11 cellular contexts compared by ENCODE assay signal in the genomic region with DNA sequence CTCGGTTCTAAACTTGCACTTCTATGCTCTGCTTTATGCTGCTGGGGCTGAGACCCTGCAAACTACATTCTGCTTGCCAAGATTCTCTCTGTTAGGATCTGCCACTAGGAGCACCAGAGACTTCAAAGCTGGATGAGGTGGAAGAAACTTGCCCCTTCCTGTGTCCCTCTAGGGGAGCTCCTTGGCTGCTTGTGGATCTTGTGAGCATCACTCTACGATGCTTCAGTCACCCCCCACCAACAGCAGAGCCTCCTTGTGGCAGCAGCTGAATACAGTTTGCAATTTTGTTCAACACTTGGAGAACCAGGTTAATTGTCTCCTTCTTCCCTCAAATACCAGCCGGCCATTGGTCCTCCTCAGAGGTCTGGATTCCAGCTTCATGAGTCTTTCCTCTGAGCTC.
DNase-seq lines count a peak whose midpoint lies in the region; ATAC-seq, FAIRE-seq and TF ChIP-seq lines count a peak whose summit lies in the region.
"Had no signal": no experiment of that assay in that cellular context is flagged by ENCODE, and none has a peak within 500 bp of the region (broad histone marks: within the 10 kb centered on the region; RNA-seq: fewer than 3 reads in every experiment).

No MANE protein-coding gene starts in this region.

- H3K9me2 ChIP-seq in neural cell (ENCODE audit: insufficient read depth, low read length): no peaks in the 10 kb centered on the region

- TF ChIP-seq RAD21 in neural cell (conservative IDR thresholded peaks at IDR 0.05): no peak

- H3K9me3 ChIP-seq in mammary epithelial cell (replicated peaks; ENCODE audit: insufficient read depth, low read length): no peaks in the 10 kb centered on the region
- H3K9me3 ChIP-seq in neural cell (ENCODE audit: low read length): no peaks in the 10 kb centered on the region
- H3K9me3 ChIP-seq in colonic mucosa: no peaks in the 10 kb centered on the region

- in situ Hi-C loops in mammary epithelial cell (cut with MboI; ENCODE audit: low sequenced_read_pairs in 2 of 2): no loop called here

- H3K4me2 ChIP-seq in mammary epithelial cell (ENCODE audit: insufficient read depth, low read depth, low read length) (no peak overlapping the region), neural cell (ENCODE audit: low read length) (no peak overlapping the region)

- BruUV-seq in mammary epithelial cell (replicated peaks; lab: Mats Ljungman, UMichigan): no TSS peak

- no peaks in the 10 kb centered on the region for H3K4me1 ChIP-seq in mammary epithelial cell (ENCODE audit: insufficient read depth, low read length)
- H3K4me1 ChIP-seq in colonic mucosa: no peaks in the 10 kb centered on the region

- dilution Hi-C loops in mammary epithelial cell (cut with HindIII; ENCODE audit: low sequenced_read_pairs): no loop called here

- H2AFZ ChIP-seq in mammary epithelial cell (ENCODE audit: low read depth, low read length) (no peak overlapping the region), neural cell (ENCODE audit: low read depth, low read length) (no peak overlapping the region)

- H3K9ac ChIP-seq in mammary epithelial cell (ENCODE audit: insufficient read depth, low read length) (no peak overlapping the region), neural cell (ENCODE audit: low read length) (no peak overlapping the region), colonic mucosa (ENCODE audit: low read depth in 2 of 2, low read length in 2 of 2) (no peak overlapping the region)

- H3K27me3 ChIP-seq in mammary epithelial cell (ENCODE audit: insufficient read depth, low read length) (no peaks in the 10 kb centered on the region), neural cell (ENCODE audit: insufficient read depth, low read depth, low read length) (no peaks in the 10 kb centered on the region), colonic mucosa (no peaks in the 10 kb centered on the region)

- WGBS in mammary epithelial cell (ENCODE audit: low coverage, missing lambda C conversion rate): 100% methylated on average over 2 of the region's 3 CpGs

- TF ChIP-seq CTCF in NB4 (IDR thresholded peaks at IDR 0.05; ENCODE audit: low read depth, low read length): peak; percentile 0
- TF ChIP-seq CTCF in mammary epithelial cell (conservative IDR thresholded peaks at IDR 0.05 in 1 of 2, IDR thresholded peaks at IDR 0.05 in 1 of 2; ENCODE audit: extremely low read depth in 1 of 2, insufficient read depth in 1 of 2, low read depth in 1 of 2, low read length in 2 of 2): peak; percentile 21 to 22
- TF ChIP-seq CTCF in neural cell (IDR thresholded peaks at IDR 0.05; ENCODE audit: poor library complexity, severe bottlenecking): peak; percentile 24
- TF ChIP-seq CTCF in colonic mucosa (IDR thresholded peaks at IDR 0.05): no peak

- CTCF ChIA-PET in mammary epithelial cell (lab: Charles Lee; ENCODE audit: low non-redundant PET): no interaction called here

- no peak for ATAC-seq in HG03469 (IDR thresholded peaks at IDR 0.05; ENCODE audit: unreplicated experiment)
- ATAC-seq: activated naive CD4-positive, alpha-beta T cell treated with anti-CD3 and anti-CD28 coated beads, Interleukin-2, amount 50 U/mL, for 72 hours; left lobe of liver had no signal

- H3K79me2 ChIP-seq in mammary epithelial cell (ENCODE audit: insufficient read depth, low read length) (no peaks in the 10 kb centered on the region), neural cell (replicated peaks; ENCODE audit: insufficient read depth, low read length) (no peaks in the 10 kb centered on the region)

- H4K20me1 ChIP-seq in mammary epithelial cell (ENCODE audit: insufficient read depth, low read length) (no peaks in the 10 kb centered on the region), neural cell (ENCODE audit: insufficient read depth) (no peaks in the 10 kb centered on the region)

- DNase-seq in EH (ENCODE audit: low read depth): peak; percentile 0
- peak; percentile 18 for DNase-seq in NB4 (ENCODE audit: low read depth)
- peak; percentile 49 for DNase-seq in mammary epithelial cell
- DNase-seq in H54 (ENCODE audit: insufficient read length, low spot score): no peak
- no peak for DNase-seq in colonic mucosa
- no peak for DNase-seq in GM19240 (ENCODE audit: insufficient read length, low spot score)
- DNase-seq: activated CD4-positive, alpha-beta T cell treated with anti-CD3 and anti-CD28 coated beads, Interleukin-2, amount 10 ng/mL, durations not matched to agents 7 days and 5 days had no signal

- intact Hi-C loops in mammary epithelial cell (cut with micrococcal nuclease): loop anchor here (2.0 kb wide), 1 partner anchor 22 kb away; no protein-coding TSS in a partner anchor
- intact Hi-C loops in colonic mucosa (cut with DNase I): no loop called here

- H3F3A ChIP-seq in neural cell (ENCODE audit: insufficient read depth, low read length, poor library complexity, severe bottlenecking): no peaks in the 10 kb centered on the region

- H3K27ac ChIP-seq in mammary epithelial cell (ENCODE audit: insufficient read depth, low read depth, low read length) (no peak overlapping the region), neural cell (ENCODE audit: low read length) (no peak overlapping the region), colonic mucosa (no peak overlapping the region)

- H3K4me3 ChIP-seq in NB4 (ENCODE audit: low read depth, low read length) (no peak overlapping the region), mammary epithelial cell (replicated peaks in 1 of 3; ENCODE audit: insufficient read depth in 1 of 3, low read depth in 2 of 3, low read length in 3 of 3) (no peak overlapping the region), neural cell (ENCODE audit: low read length) (no peak overlapping the region), colonic mucosa (no peak overlapping the region)

- FAIRE-seq in H54 (lab: Jason Lieb, UNC): no peak

- TF ChIP-seq EP300 in neural cell (conservative IDR thresholded peaks at IDR 0.05; ENCODE audit: poor library complexity, severe bottlenecking): no peak

- H3K36me3 ChIP-seq in mammary epithelial cell (ENCODE audit: insufficient read depth, low read length) (no peaks in the 10 kb centered on the region), neural cell (ENCODE audit: insufficient read depth, low read length) (no peaks in the 10 kb centered on the region), colonic mucosa (no peaks in the 10 kb centered on the region)

- TF ChIP-seq POLR2A in NB4 (IDR thresholded peaks at IDR 0.05; ENCODE audit: extremely low read depth, insufficient read length) (no peak), H54 (IDR thresholded peaks at IDR 0.05; ENCODE audit: low read depth, low read length) (no peak)

TF ChIP-seq in neural cell, 6 proteins besides CTCF, POLR2A, EP300 and RAD21:
- no peak for TF ChIP-seq POLR2AphosphoS5 (IDR thresholded peaks at IDR 0.05)
- TF ChIP-seq EZH2 (IDR thresholded peaks at IDR 0.05; ENCODE audit: borderline replicate concordance, insufficient read depth, low read length, poor library complexity, severe bottlenecking): no peak
- TF ChIP-seq MXI1 (conservative IDR thresholded peaks at IDR 0.05; ENCODE audit: poor library complexity, severe bottlenecking): no peak
- TF ChIP-seq TAF1 (IDR thresholded peaks at IDR 0.05; ENCODE audit: low read depth): no peak
- no peak for TF ChIP-seq SMC3 (conservative IDR thresholded peaks at IDR 0.05; ENCODE audit: poor library complexity)
- TF ChIP-seq, protein P1, sequence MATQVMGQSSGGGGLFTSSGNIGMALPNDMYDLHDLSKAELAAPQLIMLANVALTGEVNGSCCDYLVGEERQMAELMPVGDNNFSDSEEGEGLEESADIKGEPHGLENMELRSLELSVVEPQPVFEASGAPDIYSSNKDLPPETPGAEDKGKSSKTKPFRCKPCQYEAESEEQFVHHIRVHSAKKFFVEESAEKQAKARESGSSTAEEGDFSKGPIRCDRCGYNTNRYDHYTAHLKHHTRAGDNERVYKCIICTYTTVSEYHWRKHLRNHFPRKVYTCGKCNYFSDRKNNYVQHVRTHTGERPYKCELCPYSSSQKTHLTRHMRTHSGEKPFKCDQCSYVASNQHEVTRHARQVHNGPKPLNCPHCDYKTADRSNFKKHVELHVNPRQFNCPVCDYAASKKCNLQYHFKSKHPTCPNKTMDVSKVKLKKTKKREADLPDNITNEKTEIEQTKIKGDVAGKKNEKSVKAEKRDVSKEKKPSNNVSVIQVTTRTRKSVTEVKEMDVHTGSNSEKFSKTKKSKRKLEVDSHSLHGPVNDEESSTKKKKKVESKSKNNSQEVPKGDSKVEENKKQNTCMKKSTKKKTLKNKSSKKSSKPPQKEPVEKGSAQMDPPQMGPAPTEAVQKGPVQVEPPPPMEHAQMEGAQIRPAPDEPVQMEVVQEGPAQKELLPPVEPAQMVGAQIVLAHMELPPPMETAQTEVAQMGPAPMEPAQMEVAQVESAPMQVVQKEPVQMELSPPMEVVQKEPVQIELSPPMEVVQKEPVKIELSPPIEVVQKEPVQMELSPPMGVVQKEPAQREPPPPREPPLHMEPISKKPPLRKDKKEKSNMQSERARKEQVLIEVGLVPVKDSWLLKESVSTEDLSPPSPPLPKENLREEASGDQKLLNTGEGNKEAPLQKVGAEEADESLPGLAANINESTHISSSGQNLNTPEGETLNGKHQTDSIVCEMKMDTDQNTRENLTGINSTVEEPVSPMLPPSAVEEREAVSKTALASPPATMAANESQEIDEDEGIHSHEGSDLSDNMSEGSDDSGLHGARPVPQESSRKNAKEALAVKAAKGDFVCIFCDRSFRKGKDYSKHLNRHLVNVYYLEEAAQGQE (IDR thresholded peaks at IDR 0.05; ENCODE audit: borderline replicate concordance): no peak

Comparison
In these comparisons a context has a peak if more than half of its experiments do, and no peak if none do; other contexts are left out.
1. DNase-seq: peak in EH (single experiment), NB4 (single experiment) and mammary epithelial cell (single experiment); none in H54 (single experiment), colonic mucosa (single experiment) and GM19240 (single experiment).